20 cellular contexts compared by ENCODE assay signal in the genomic region with DNA sequence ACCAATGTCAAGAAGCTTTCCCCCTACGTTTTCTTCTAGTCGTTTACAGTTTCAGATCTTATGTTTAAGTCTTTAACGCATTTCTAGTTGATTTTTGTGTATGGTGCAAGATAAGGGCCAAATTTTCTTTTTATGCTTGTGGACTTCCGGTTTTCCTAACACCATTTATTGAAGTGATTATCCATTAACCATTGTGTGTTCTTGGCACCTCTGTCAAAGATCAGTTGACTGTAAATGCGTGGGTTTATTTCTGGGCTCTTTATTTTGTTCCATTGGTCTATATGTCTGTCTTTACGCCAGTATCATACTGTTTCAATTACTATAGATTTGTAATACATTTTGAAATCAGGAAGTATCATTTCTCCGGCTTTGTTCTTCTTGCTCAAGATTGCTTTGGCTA.
"Had no signal": no experiment of that assay in that cellular context is flagged by ENCODE, and none has a peak within 500 bp of the region (broad histone marks: within the 10 kb centered on the region; RNA-seq: fewer than 3 reads in every experiment).

No MANE protein-coding gene starts in this region.

- H3K27me3 ChIP-seq: left lung, ovary, spleen, suprapubic skin, tibial artery, uterus had no signal

- DNase-seq: hippocampal formation; kidney glomerular epithelial cell; left cardiac atrium; left lung; lower lobe of right lung; mammary epithelial cell; mesenchymal stem cell; naive thymus-derived CD4-positive, alpha-beta T cell; ovary; retina; right cardiac atrium; spleen; stimulated activated CD4-positive, alpha-beta T cell treated with anti-CD3 and anti-CD28 coated beads, Interleukin-4, amount 100 ng/mL, for 24 hours; stimulated activated naive CD4-positive, alpha-beta T cell; tibial artery; uterus had no signal

- H3K4me3 ChIP-seq: left lung, lower lobe of right lung, ovary, prostate gland, skin epidermis, spleen, suprapubic skin, thoracic aorta, tibial artery, uterus had no signal

- H3K4me1 ChIP-seq: left lung, lower lobe of right lung, prostate gland, spleen, suprapubic skin, tibial artery, uterus had no signal

- H3K27ac ChIP-seq: left lung, lower lobe of right lung, ovary, prostate gland, skin epidermis, spleen, suprapubic skin, thoracic aorta, tibial artery, uterus had no signal

- H3K9me3 ChIP-seq: left lung, lower lobe of right lung, ovary, prostate gland, suprapubic skin had no signal

- H3K36me3 ChIP-seq: lower lobe of right lung, ovary, prostate gland, spleen, suprapubic skin, thoracic aorta, uterus had no signal
